ENCODE assay signal across 25 cellular contexts in the genomic region with DNA sequence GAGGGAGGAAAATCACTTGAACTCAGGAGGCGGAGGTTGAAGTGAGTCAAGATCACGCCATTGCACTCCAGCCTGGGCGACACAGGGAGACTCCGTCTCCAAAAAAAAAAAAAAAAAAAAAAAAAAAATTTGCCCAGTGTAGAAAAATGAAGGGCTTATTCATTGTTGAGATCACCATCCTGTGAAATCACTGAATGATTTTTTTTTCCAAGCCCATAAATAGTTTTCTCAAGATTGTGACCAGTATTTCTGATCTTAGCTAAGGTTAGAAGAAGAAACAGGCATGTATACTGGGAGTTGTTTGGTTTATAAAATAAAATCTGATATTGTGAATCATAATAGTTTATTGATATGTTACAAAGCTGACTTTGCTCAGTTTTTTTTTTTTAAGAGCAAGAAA.
"Had no signal": no experiment of that assay in that cellular context is flagged by ENCODE, and none has a peak within 500 bp of the region (broad histone marks: within the 10 kb centered on the region; RNA-seq: fewer than 3 reads in every experiment).

No MANE protein-coding gene starts in this region.

- H3K27me3 ChIP-seq: colonic mucosa, esophagus squamous epithelium, gastrocnemius medialis, heart right ventricle, left lung had no signal

- H3K36me3 ChIP-seq: colonic mucosa, esophagus squamous epithelium, gastrocnemius medialis, left lung had no signal

- DNase-seq: colonic mucosa; cortex of kidney; effector CD8-positive, alpha-beta T cell; effector memory CD8-positive, alpha-beta T cell; endodermal cell; erythroblast; esophagus squamous epithelium; foreskin fibroblast; foreskin melanocyte; gastrocnemius medialis; glutamatergic neuron; head of caudate nucleus; heart right ventricle; hypothalamus; immature natural killer cell; islet precursor cell; left cardiac atrium; left lung; left ventricle myocardium superior; lower lobe of right lung; mesenchymal stem cell; mucosa of descending colon; naive B cell had no signal

- H3K4me1 ChIP-seq: colonic mucosa, esophagus squamous epithelium, gastrocnemius medialis, left lung, lower lobe of right lung had no signal

- FAIRE-seq: endometrium had no signal

- H3K4me3 ChIP-seq: colonic mucosa, esophagus squamous epithelium, gastrocnemius medialis, heart right ventricle, left lung, lower lobe of right lung, mucosa of descending colon had no signal

- H3K27ac ChIP-seq: colonic mucosa, epithelial cell of prostate, esophagus squamous epithelium, gastrocnemius medialis, heart right ventricle, left lung, lower lobe of right lung had no signal

- H3K9me3 ChIP-seq: colonic mucosa, esophagus squamous epithelium, gastrocnemius medialis, heart right ventricle, left lung, lower lobe of right lung, mucosa of descending colon had no signal
